In the genomic region with DNA sequence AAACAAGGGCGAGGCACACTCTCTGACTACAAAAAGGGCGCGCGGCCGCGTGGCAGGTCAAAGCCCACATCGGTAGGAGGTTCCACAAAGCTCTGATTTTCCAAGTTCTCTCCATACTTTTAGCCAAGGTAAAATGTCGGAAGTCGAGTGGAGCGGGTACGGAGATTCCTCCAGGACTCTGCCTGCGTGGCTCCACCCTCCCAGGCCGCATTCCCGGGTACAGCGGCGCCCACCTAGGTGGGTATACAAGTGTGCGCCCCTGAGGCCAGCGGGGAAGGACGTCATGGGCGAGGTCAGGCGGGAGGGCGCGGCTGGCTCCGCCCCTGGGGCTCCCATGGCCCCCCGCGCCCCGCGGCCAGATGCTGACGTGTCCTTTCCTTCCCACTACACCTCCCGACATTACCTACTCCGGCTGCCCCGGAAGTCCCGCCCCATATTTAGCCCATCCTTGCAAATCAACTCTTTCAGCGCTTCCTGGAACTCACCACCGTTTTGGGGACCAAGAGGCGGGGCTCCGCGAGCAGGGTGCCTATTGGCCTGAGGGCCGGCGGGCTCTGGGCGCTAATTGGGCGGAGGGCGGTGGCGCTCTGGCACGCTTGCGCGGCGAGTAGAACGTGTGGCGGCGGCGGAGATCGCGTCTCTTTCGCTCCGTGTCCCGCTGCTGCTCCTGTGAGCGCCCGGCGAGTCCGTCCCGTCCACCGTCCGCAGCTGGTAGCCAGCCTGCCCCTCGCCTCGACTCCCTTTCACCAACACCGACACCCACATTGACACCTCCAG, we compare ENCODE assay signal across 8 cellular contexts. TPM values are rescaled to one million over a fixed set of nuclear protein-coding genes. Genes with fewer than 3 reads are reported as not detected.
A peak's percentile ranks its signal among the peaks of the same experiment; 100 is the strongest.
DNase-seq lines count a peak whose midpoint lies in the region; ATAC-seq and TF ChIP-seq lines count a peak whose summit lies in the region.

A gene (plus strand): TSS at position 639 of the 777 bp plus-strand sequence. CDS start 180 bp downstream, outside the sequence.

- H3K9ac ChIP-seq in KMS-11 = peak within 1 kb of the TSS; percentile 94
- H3K9ac ChIP-seq in mucosa of stomach (ENCODE audit: low read length) = peak within 1 kb of the TSS; percentile 91

- H3K4me3 ChIP-seq in KMS-11 (IDR thresholded peaks at IDR 0.05; ENCODE audit: insufficient read depth, low read depth, low read length) (peak within 1 kb of the TSS; percentile 50), Peyer's patch (peak within 1 kb of the TSS; percentile 68 to 88 (median 78)), esophagus (ENCODE audit: low read depth in 1 of 2, low read length in 2 of 2) (peak within 1 kb of the TSS; percentile 91 to 98), mucosa of stomach (ENCODE audit: low read length) (peak within 1 kb of the TSS; percentile 68)

- H3K4me1 ChIP-seq in KMS-11 (ENCODE audit: low read depth, poor library complexity, severe bottlenecking) = peaks cover 27% of the 10 kb centered on the region
- H3K4me1 ChIP-seq in Peyer's patch = peaks cover 0 to 16% (median 6%) of the 10 kb centered on the region in 4 donors
- no peaks in the 10 kb centered on the region for H3K4me1 ChIP-seq in esophagus (ENCODE audit: control insufficient read depth in 2 of 2, insufficient read depth in 2 of 2, low read length in 1 of 2)
- peaks cover 9% of the 10 kb centered on the region for H3K4me1 ChIP-seq in mucosa of stomach (ENCODE audit: control insufficient read depth, insufficient read depth, low read length)

- WGBS in esophagus, 2 donors = 1% methylated on average over 52 to 67 of the region's 67 CpGs

- H2AFZ ChIP-seq in KMS-11 (ENCODE audit: low read depth) = peak within 1 kb of the TSS; percentile 89

- no peak for TF ChIP-seq CTCF in KMS-11 (conservative IDR thresholded peaks at IDR 0.05; ENCODE audit: low read depth, low read length)
- TF ChIP-seq CTCF in Peyer's patch (IDR thresholded peaks at IDR 0.05) = no peak

- peak within 1 kb of the TSS; percentile 75 for H3K27ac ChIP-seq in KMS-11
- peak within 1 kb of the TSS; percentile 90 to 97 (median 94) for H3K27ac ChIP-seq in Peyer's patch
- H3K27ac ChIP-seq in esophagus (ENCODE audit: low read depth in 2 of 2, low read length in 1 of 2) = peak within 1 kb of the TSS; percentile 96 to 98

- ATAC-seq in GM21737 (IDR thresholded peaks at IDR 0.05; ENCODE audit: unreplicated experiment) = peak; percentile 93

- H3K79me2 ChIP-seq in KMS-11 (ENCODE audit: insufficient read depth, low read depth) = peaks cover 47% of the 10 kb centered on the region

- no peaks in the 10 kb centered on the region for H3K36me3 ChIP-seq in KMS-11 (ENCODE audit: insufficient read depth)
- H3K36me3 ChIP-seq in Peyer's patch = no peaks in the 10 kb centered on the region
- H3K36me3 ChIP-seq in esophagus (ENCODE audit: control insufficient read depth in 2 of 2, insufficient read depth in 2 of 2, low read length in 1 of 2) = no peaks in the 10 kb centered on the region
- no peaks in the 10 kb centered on the region for H3K36me3 ChIP-seq in mucosa of stomach (ENCODE audit: control insufficient read depth, insufficient read depth, low read length)

- peaks cover 29% of the 10 kb centered on the region for H4K20me1 ChIP-seq in KMS-11 (ENCODE audit: insufficient read depth)

- H3K27me3 ChIP-seq in KMS-11 (ENCODE audit: insufficient read depth, low read depth) = no peaks in the 10 kb centered on the region
- H3K27me3 ChIP-seq in Peyer's patch = no peaks in the 10 kb centered on the region
- H3K27me3 ChIP-seq in esophagus (ENCODE audit: control insufficient read depth in 1 of 2, insufficient read depth in 2 of 2, low read length in 2 of 2) = no peaks in the 10 kb centered on the region
- no peaks in the 10 kb centered on the region for H3K27me3 ChIP-seq in mucosa of stomach (ENCODE audit: control insufficient read depth, insufficient read depth, low read length)

- DNase-seq in DMS53 treated with DMSO at 0.1 percent for 48 hours (lab: John Stamatoyannopoulos, UW; ENCODE audit: unreplicated experiment) (peak; percentile 100), Peyer's patch (peak; percentile 98 to 100 (median 99))
- peak; percentile 98 for DNase-seq in activated T-cell treated with anti-CD3 and anti-CD28 coated beads, Interleukin-2, amount 50 U/mL, for 48 hours
- DNase-seq in stimulated activated CD8-positive, alpha-beta memory T cell treated with anti-CD3 and anti-CD28 coated beads, Interleukin-7, amount 100 ng/mL, for 24 hours (ENCODE audit: low read depth) = peak; percentile 97

- TF ChIP-seq POLR2A in Peyer's patch (IDR thresholded peaks at IDR 0.05) = peak; percentile 79 to 83

- H3K9me3 ChIP-seq in Peyer's patch (no peaks in the 10 kb centered on the region), esophagus (ENCODE audit: control insufficient read depth in 2 of 2, insufficient read depth in 1 of 2, low read depth in 1 of 2, low read length in 1 of 2) (no peaks in the 10 kb centered on the region), mucosa of stomach (ENCODE audit: control insufficient read depth, low read length) (no peaks in the 10 kb centered on the region)

- H3K4me2 ChIP-seq in KMS-11 = peak within 1 kb of the TSS; percentile 91

RNA-seq across cellular contexts. Expression of the gene that starts here (rescaled TPM):
- total RNA-seq in Peyer's patch = 100 to 1,000 TPM in 1 of 4 donors, 10 to 100 TPM in 3; 55.5 to 305 (median 80.1) TPM
- polyA plus RNA-seq in esophagus = 10 to 100 TPM; 23.1 to 44.4 TPM

Comparison
In these comparisons a context has a peak if more than half of its experiments do, and no peak if none do; other contexts are left out.
1. Peak in every context shown above with its lines: DNase-seq, ATAC-seq, H3K4me3 ChIP-seq and H3K27ac ChIP-seq.